ENCODE assay signal across 8 cellular contexts in the genomic region with DNA sequence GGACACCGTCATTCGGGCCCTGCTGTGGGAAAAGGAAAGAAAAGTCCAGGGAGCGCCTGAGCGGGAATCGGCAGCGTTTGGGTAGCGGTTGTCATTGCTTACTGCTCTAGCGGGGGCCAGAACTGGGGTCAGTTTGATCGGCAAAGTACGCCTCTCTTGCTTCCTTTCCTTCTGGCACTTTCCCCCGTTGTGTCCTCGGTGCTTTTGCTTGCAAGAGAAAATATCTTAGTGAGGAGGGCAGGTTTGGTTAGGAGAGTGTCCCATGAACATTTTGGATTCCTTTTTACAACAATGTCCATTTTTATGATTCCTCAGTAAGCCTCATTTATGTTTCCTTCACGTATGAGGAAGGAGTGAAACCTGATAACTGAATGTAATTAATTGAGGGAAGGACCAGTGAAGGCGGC. TPM values are rescaled to one million over a fixed set of nuclear protein-coding genes. Genes with fewer than 3 reads are reported as not detected.
DNase-seq lines count a peak whose midpoint lies in the region; ATAC-seq, FAIRE-seq and TF ChIP-seq lines count a peak whose summit lies in the region.

No MANE protein-coding gene starts in this region.

- SMC1A ChIA-PET in GM12878 (lab: Charles Lee; ENCODE audit: uncharacterized antibody, unreplicated experiment) = interaction anchor here (0.8 to 1.9 kb wide), 3 partner anchors 54 to 56 kb away, joined by 6 to 7 read pairs (median 6); no protein-coding TSS in a partner anchor

- H3K36me3 Mint-ChIP-seq in CD8-positive, alpha-beta memory T cell = peaks cover 0 to 37% (median 4%) of the 10 kb centered on the region in 3 donors
- H3K36me3 Mint-ChIP-seq in memory B cell = peaks cover 15% of the 10 kb centered on the region

- no peak for TF ChIP-seq RAD21 in GM12878 (IDR thresholded peaks at IDR 0.05; ENCODE audit: insufficient read depth, low read depth, low read length)

- peak overlapping the region; percentile 6 to 91 (median 80) for H3K27ac Mint-ChIP-seq in CD8-positive, alpha-beta memory T cell
- H3K27ac Mint-ChIP-seq in memory B cell = peak overlapping the region; percentile 41

- no peak for DNase-seq in CD8-positive, alpha-beta memory T cell
- DNase-seq in KBM-7 (peak; percentile 49), GM12878 (ENCODE audit: low read depth, low spot score) (no peak), memory B cell (ENCODE audit: low spot score in 2 of 2) (no peak), vagina (ENCODE audit: extremely low spot score in 2 of 2) (no peak), left colon (no peak)

- no peak for TF ChIP-seq EP300 in GM12878 (IDR thresholded peaks at IDR 0.05; ENCODE audit: borderline replicate concordance in 1 of 2, control insufficient read depth in 1 of 2, low read depth in 2 of 2, low read length in 2 of 2)

- CTCF ChIA-PET in CD8-positive, alpha-beta memory T cell (lab: Charles Lee) = no interaction called here
- CTCF ChIA-PET in GM12878 (lab: Yijun Ruan, JAX) = interaction anchor here (1.0 to 2.1 kb wide), 3 partner anchors 54 to 227 kb away, joined by 3 to 4 read pairs (median 4); no protein-coding TSS in a partner anchor

- intact Hi-C loops in GM12878 (cut with micrococcal nuclease; ENCODE audit: unreplicated experiment) (loop anchor here (5.0 kb wide), 2 partner anchors 181 to 239 kb away; partner anchors contain the start of gene IPO13), vagina (cut with DNase I) (no loop called here), left colon (cut with DNase I, micrococcal nuclease) (no loop called here)

- H3K27me3 Mint-ChIP-seq in CD8-positive, alpha-beta memory T cell = no peaks in the 10 kb centered on the region
- no peaks in the 10 kb centered on the region for H3K27me3 Mint-ChIP-seq in memory B cell

- H3K9me3 ChIP-seq in CD8-positive, alpha-beta memory T cell (ENCODE audit: low read length) = no peaks in the 10 kb centered on the region
- H3K9me3 ChIP-seq in GM12878 (replicated peaks; ENCODE audit: control insufficient read depth, insufficient read depth, low read length) (no peaks in the 10 kb centered on the region), vagina (no peaks in the 10 kb centered on the region)

- H3K27me3 ChIP-seq in CD8-positive, alpha-beta memory T cell (ENCODE audit: insufficient read depth, low read length, poor library complexity, severe bottlenecking) = no peaks in the 10 kb centered on the region
- H3K27me3 ChIP-seq in GM12878 (replicated peaks in 1 of 2; ENCODE audit: control insufficient read depth in 2 of 2, insufficient read depth in 2 of 2, low read length in 1 of 2) (no peaks in the 10 kb centered on the region), vagina (no peaks in the 10 kb centered on the region)

- peaks cover 28 to 41% (median 30%) of the 10 kb centered on the region in 3 donors for H3K4me1 Mint-ChIP-seq in CD8-positive, alpha-beta memory T cell
- peaks cover 28% of the 10 kb centered on the region for H3K4me1 Mint-ChIP-seq in memory B cell

- TF ChIP-seq POLR2A in GM12878 (IDR thresholded peaks at IDR 0.05; ENCODE audit: low read depth, low read length) = no peak
- TF ChIP-seq POLR2A in vagina (IDR thresholded peaks at IDR 0.05) = no peak

- in situ Hi-C loops in KBM-7 (cut with MboI; ENCODE audit: low pct_unique_long_range_greater_than_20kb, low sequenced_read_pairs) (no loop called here), GM12878 (cut with MboI) (no loop called here)

- peak overlapping the region; percentile 88 for H2AFZ ChIP-seq in GM12878 (ENCODE audit: control insufficient read depth, low read depth, low read length)

- peak overlapping the region; percentile 76 for H3K27ac ChIP-seq in CD8-positive, alpha-beta memory T cell (ENCODE audit: low read depth, low read length)
- peak overlapping the region; percentile 71 for H3K27ac ChIP-seq in GM12878 (ENCODE audit: control insufficient read depth, insufficient read depth)
- peak overlapping the region; percentile 75 for H3K27ac ChIP-seq in vagina

- WGBS in GM12878 (ENCODE audit: insufficient coverage, insufficient replicate concordance, low lambda C conversion rate, missing lambda C conversion rate) = 0% methylated on average over 14 of the region's 14 CpGs

- no peaks in the 10 kb centered on the region for H3K9me3 Mint-ChIP-seq in CD8-positive, alpha-beta memory T cell
- H3K9me3 Mint-ChIP-seq in memory B cell = no peaks in the 10 kb centered on the region

- peak overlapping the region; percentile 88 to 91 (median 89) for H3K4me3 Mint-ChIP-seq in CD8-positive, alpha-beta memory T cell
- peak overlapping the region; percentile 86 for H3K4me3 Mint-ChIP-seq in memory B cell

- RAD21 ChIA-PET in GM12878 (lab: Charles Lee; ENCODE audit: unreplicated experiment) = interaction anchor here (0.9 to 1.2 kb wide), 3 partner anchors 55 to 227 kb away, joined by 3 to 5 read pairs (median 4); no protein-coding TSS in a partner anchor

- no peaks in the 10 kb centered on the region for H4K20me1 ChIP-seq in GM12878 (ENCODE audit: control insufficient read depth, insufficient read depth)

- FAIRE-seq in GM12878 (lab: Jason Lieb, UNC) = no peak

- peaks cover 18% of the 10 kb centered on the region for H3K4me1 ChIP-seq in CD8-positive, alpha-beta memory T cell (ENCODE audit: insufficient read depth, low read length)
- H3K4me1 ChIP-seq in GM12878 (ENCODE audit: control insufficient read depth, insufficient read depth, low read length) (peaks cover 3% of the 10 kb centered on the region; the same call in 1 of the 2 replicates), vagina (peaks cover 27% of the 10 kb centered on the region)

- BruUV-seq in GM12878 (replicated peaks; lab: Mats Ljungman, UMichigan) = no TSS peak

- peak overlapping the region; percentile 86 for H3K4me2 ChIP-seq in GM12878 (ENCODE audit: control insufficient read depth, insufficient read depth)

- ATAC-seq in GM12878 = no peak
- no peak for ATAC-seq in memory B cell (ENCODE audit: low read depth)
- no peak for ATAC-seq in GM21825 (IDR thresholded peaks at IDR 0.05; ENCODE audit: unreplicated experiment)
- no peak for ATAC-seq in HG03520 (IDR thresholded peaks at IDR 0.05; ENCODE audit: unreplicated experiment)
- no peak for ATAC-seq in left colon

- H3K79me2 ChIP-seq in GM12878 (ENCODE audit: control insufficient read depth, insufficient read depth, low read length) = peaks cover 36% of the 10 kb centered on the region

- H3K36me3 ChIP-seq in CD8-positive, alpha-beta memory T cell (ENCODE audit: insufficient read depth, low read length) = peaks cover 13% of the 10 kb centered on the region
- peaks cover 8 to 12% of the 10 kb centered on the region in 2 experiments; a peak in 3 of 4 replicates for H3K36me3 ChIP-seq in GM12878 (ENCODE audit: control insufficient read depth in 2 of 2, insufficient read depth in 2 of 2, low read length in 1 of 2)
- H3K36me3 ChIP-seq in vagina = peaks cover 0 to 16% of the 10 kb centered on the region in 2 donors

- peak overlapping the region; percentile 79 for H3K4me3 ChIP-seq in CD8-positive, alpha-beta memory T cell (ENCODE audit: low read length)
- H3K4me3 ChIP-seq in GM12878 (peak overlapping the region; percentile 74), vagina (peak overlapping the region; percentile 67 to 84)

- POLR2A ChIA-PET in CD8-positive, alpha-beta memory T cell (lab: Charles Lee) = no interaction called here
- POLR2A ChIA-PET in GM12878 (lab: Charles Lee) = interaction anchor here (1.0 kb wide), 1 partner anchor 56 kb away, joined by 3 read pairs; no protein-coding TSS in a partner anchor

- TF ChIP-seq CTCF in GM12878 (IDR thresholded peaks at IDR 0.05 in 2 of 3, conservative IDR thresholded peaks at IDR 0.05 in 1 of 3; ENCODE audit: control insufficient read depth in 2 of 3, extremely low read depth in 1 of 3, insufficient read depth in 1 of 3, low read depth in 3 of 3, low read length in 3 of 3) = no peak
- TF ChIP-seq CTCF in vagina (IDR thresholded peaks at IDR 0.05) = no peak

- H3K9ac ChIP-seq in GM12878 (ENCODE audit: control insufficient read depth, insufficient read depth, low read length) = peak overlapping the region; percentile 96

RNA-seq across cellular contexts. Expression of gene ST3GAL3, which starts 0.7 kb away (rescaled TPM):
- 10 to 100 TPM in 1 of 2 experiments, 1 to 10 TPM in 1; 9.7 to 10.1 TPM for total RNA-seq in CD8-positive, alpha-beta memory T cell
- 9.7 TPM for polyA plus RNA-seq in CD8-positive, alpha-beta memory T cell
- 84.0 and 84.4 TPM in 2 replicates for total RNA-seq in GM12878 (2013; cell fraction: nucleolus; rRNA removed)
- total RNA-seq in GM12878 (2014; rRNA removed) (12.5 and 14.1 TPM in 2 replicates), GM12878 (2014; rRNA removed; fragmentation: Illumina TruSeq; extraction: Trizol) (10.3 and 11.6 TPM in 2 replicates), GM12878 (2021) (14.7 and 19.3 TPM in 2 replicates), vagina (18.7 TPM), left colon (10 to 100 TPM in 1 of 2 donors, 1 to 10 TPM in 1; 7.1 to 10.7 TPM)
- 4.3 TPM for polyA plus RNA-seq in GM12878 (2011; ENCODE audit: low read depth)
- polyA plus RNA-seq in GM12878 (2011; rRNA removed) (4.1 and 5.1 TPM in 2 replicates), GM12878 (2014; fragmentation: Illumina TruSeq; extraction: Trizol) (11.6 and 12.4 TPM in 2 replicates), GM12878 (2014; fragmentation: Nextera tagmentation; extraction: Ambion mirVana) (1 to 10 TPM; 1.2 to 2.2 TPM), GM12878 (2014; rRNA removed) (10.3 and 13.0 TPM in 2 replicates), GM12878 (2016; fragmentation: Nextera tagmentation; extraction: Ambion mirVana) (10 to 100 TPM; 12.2 to 15.8 TPM)
- polyA plus RNA-seq in GM12878 (2011; cell fraction: cytosol; rRNA removed) = 7.2 and 7.3 TPM in 2 replicates
- 19.0 and 19.8 TPM in 2 replicates for polyA plus RNA-seq in GM12878 (2011; cell fraction: nucleus; rRNA removed)
- polyA plus RNA-seq in GM12878 (2012) = 8.5 and 9.6 TPM in 2 replicates
- 10.5 and 13.4 TPM in 2 replicates for polyA minus RNA-seq in GM12878 (2011; rRNA and poly(A)+ RNA removed)
- polyA minus RNA-seq in GM12878 (2011; cell fraction: cytosol; rRNA and poly(A)+ RNA removed) = 3.7 and 4.1 TPM in 2 replicates
- polyA minus RNA-seq in GM12878 (2011; cell fraction: nucleus; rRNA and poly(A)+ RNA removed) = 11.1 and 21.0 TPM in 2 replicates

RNA-seq across cellular contexts. Expression of gene KDM4A, which starts 58.1 kb away (rescaled TPM):
- total RNA-seq in CD8-positive, alpha-beta memory T cell = 10 to 100 TPM; 28.4 to 33.9 TPM
- polyA plus RNA-seq in CD8-positive, alpha-beta memory T cell = 10.9 TPM
- total RNA-seq in GM12878 (2013; cell fraction: nucleolus; rRNA removed) = 67.5 and 69.5 TPM in 2 replicates
- total RNA-seq in GM12878 (2014; rRNA removed) (14.7 and 15.4 TPM in 2 replicates), GM12878 (2014; rRNA removed; fragmentation: Illumina TruSeq; extraction: Trizol) (15.6 and 16.6 TPM in 2 replicates), GM12878 (2021) (26.1 and 27.4 TPM in 2 replicates), vagina (21.9 TPM), left colon (10 to 100 TPM; 55.2 to 57.9 TPM)
- 12.1 TPM for polyA plus RNA-seq in GM12878 (2011; ENCODE audit: low read depth)
- polyA plus RNA-seq in GM12878 (2011; rRNA removed) (16.0 and 19.2 TPM in 2 replicates), GM12878 (2014; fragmentation: Illumina TruSeq; extraction: Trizol) (22.3 and 23.2 TPM in 2 replicates), GM12878 (2014; fragmentation: Nextera tagmentation; extraction: Ambion mirVana) (1 to 10 TPM; 3.7 to 5.5 TPM), GM12878 (2014; rRNA removed) (15.4 and 15.6 TPM in 2 replicates), GM12878 (2016; fragmentation: Nextera tagmentation; extraction: Ambion mirVana) (10 to 100 TPM; 16.1 to 18.9 TPM)
- 14.7 and 17.4 TPM in 2 replicates for polyA plus RNA-seq in GM12878 (2011; cell fraction: cytosol; rRNA removed)
- polyA plus RNA-seq in GM12878 (2011; cell fraction: nucleus; rRNA removed) = 18.0 and 22.6 TPM in 2 replicates
- 14.2 and 17.3 TPM in 2 replicates for polyA plus RNA-seq in GM12878 (2012)
- polyA minus RNA-seq in GM12878 (2011; rRNA and poly(A)+ RNA removed) = 20.9 and 36.7 TPM in 2 replicates
- 7.2 and 12.6 TPM in 2 replicates for polyA minus RNA-seq in GM12878 (2011; cell fraction: cytosol; rRNA and poly(A)+ RNA removed)
- polyA minus RNA-seq in GM12878 (2011; cell fraction: nucleus; rRNA and poly(A)+ RNA removed) = 13.7 and 21.6 TPM in 2 replicates
